Comparison of ENCODE assay signal across 20 cellular contexts in genomic region chr18:10053861-10054260, GRCh38.
A peak's percentile ranks its signal among the peaks of the same experiment; 100 is the strongest.
DNase-seq lines count a peak whose midpoint lies in the region; ATAC-seq and TF ChIP-seq lines count a peak whose summit lies in the region.
"Had no signal": no experiment of that assay in that cellular context is flagged by ENCODE, and none has a peak within 500 bp of the region (broad histone marks: within the 10 kb centered on the region; RNA-seq: fewer than 3 reads in every experiment).

No MANE protein-coding gene starts in this region.

- H3K9me2 ChIP-seq in GM23338 (ENCODE audit: insufficient read depth) = peaks cover 5% of the 10 kb centered on the region

- H4K20me1 ChIP-seq in GM23338 (replicated peaks; ENCODE audit: insufficient read depth) = no peaks in the 10 kb centered on the region

- H3K4me1 Mint-ChIP-seq in GM23338 (0 out of 3 replicates have a peak, but pooled peaks cover 5% of the 10 kb centered on the region), glutamatergic neuron (ENCODE audit: low read depth, unreplicated experiment) (peaks cover 39% of the 10 kb centered on the region)
- H3K4me1 Mint-ChIP-seq in stimulated activated naive B cell treated with anti-CD40 and anti-IgM and Interleukin-4, amounts not matched to agents 10 μg/mL and 1 μg/mL and 100 μg/mL, for 72 hours = peaks cover 17 to 24% of the 10 kb centered on the region in 2 donors

- no peaks in the 10 kb centered on the region for H3K36me3 Mint-ChIP-seq in GM23338 (ENCODE audit: low read depth)
- H3K36me3 Mint-ChIP-seq in glutamatergic neuron (ENCODE audit: unreplicated experiment) = no peaks in the 10 kb centered on the region
- H3K36me3 Mint-ChIP-seq in stimulated activated naive B cell treated with anti-CD40 and anti-IgM and Interleukin-4, amounts not matched to agents 10 μg/mL and 1 μg/mL and 100 μg/mL, for 72 hours = no peaks in the 10 kb centered on the region

- no peak for ATAC-seq in GM23338
- no peak for ATAC-seq in stimulated activated naive B cell treated with anti-CD40 and anti-IgM and Interleukin-4, amounts not matched to agents 10 μg/mL and 1 μg/mL and 100 μg/mL, for 72 hours (replicated peaks)
- no peak for ATAC-seq in Right ventricle myocardium superior (ENCODE audit: poor library complexity)
- no peak for ATAC-seq in HG03469 (IDR thresholded peaks at IDR 0.05; ENCODE audit: unreplicated experiment)
- ATAC-seq: A549, HCT116 had no signal

- H3K27ac Mint-ChIP-seq in GM23338 = no peak overlapping the region
- peak overlapping the region; percentile 90 for H3K27ac Mint-ChIP-seq in glutamatergic neuron (ENCODE audit: unreplicated experiment)
- H3K27ac Mint-ChIP-seq in stimulated activated naive B cell treated with anti-CD40 and anti-IgM and Interleukin-4, amounts not matched to agents 10 μg/mL and 1 μg/mL and 100 μg/mL, for 72 hours = peak overlapping the region; percentile 71
- H3K27ac Mint-ChIP-seq: CD4-positive, alpha-beta T cell; HFFc6 had no signal

- H3K27ac ChIP-seq in GM23338 (ENCODE audit: low read depth) = no peak overlapping the region
- H3K27ac ChIP-seq: 22Rv1, A549, C4-2B had no signal

- no peak overlapping the region for H3K4me3 ChIP-seq in GM23338
- H3K4me3 ChIP-seq: A549 had no signal

- intact Hi-C loops in Right ventricle myocardium superior (cut with DNase I) = no loop called here

- no peak overlapping the region for H3K4me2 ChIP-seq in GM23338
- H3K4me2 ChIP-seq: A549 had no signal

- peak overlapping the region; percentile 84; the same call in 1 of the 2 replicates for H2AFZ ChIP-seq in GM23338

- no peak overlapping the region for H3K4me3 Mint-ChIP-seq in GM23338
- no peak overlapping the region for H3K4me3 Mint-ChIP-seq in glutamatergic neuron (ENCODE audit: unreplicated experiment)
- H3K4me3 Mint-ChIP-seq in stimulated activated naive B cell treated with anti-CD40 and anti-IgM and Interleukin-4, amounts not matched to agents 10 μg/mL and 1 μg/mL and 100 μg/mL, for 72 hours = no peak overlapping the region
- H3K4me3 Mint-ChIP-seq: CD4-positive, alpha-beta T cell; HFFc6 had no signal

- H3F3A ChIP-seq in GM23338 (replicated peaks; ENCODE audit: low read depth) = no peaks in the 10 kb centered on the region

- DNase-seq in DMS 273 (lab: John Stamatoyannopoulos, UW; ENCODE audit: unreplicated experiment) (peak; percentile 53), DMS 273 treated with DMSO at 0.1 percent for 48 hours (lab: John Stamatoyannopoulos, UW) (no peak), GM23338 (ENCODE audit: low spot score) (no peak), glutamatergic neuron (no peak), Right ventricle myocardium superior (no peak), NCI-H524 treated with DMSO at 0.1 percent for 48 hours (lab: John Stamatoyannopoulos, UW) (no peak)
- DNase-seq in stimulated activated naive B cell treated with anti-CD40 and anti-IgM and Interleukin-4, amounts not matched to agents 10 μg/mL and 1 μg/mL and 100 μg/mL, for 72 hours = no peak
- DNase-seq: AML-193; Caco-2; CD4-positive, alpha-beta T cell; DMS79 treated with DMSO at 0.1 percent for 48 hours; GF-D8; GOT3; H7; HFFc6 had no signal

- no peaks in the 10 kb centered on the region for H3K79me2 ChIP-seq in GM23338 (replicated peaks; ENCODE audit: insufficient read depth)

- H3K36me3 ChIP-seq in GM23338 (ENCODE audit: insufficient read depth) = no peaks in the 10 kb centered on the region

- no peaks in the 10 kb centered on the region for H3K9me3 Mint-ChIP-seq in GM23338
- H3K9me3 Mint-ChIP-seq in glutamatergic neuron (ENCODE audit: unreplicated experiment) = peaks cover 8% of the 10 kb centered on the region
- no peaks in the 10 kb centered on the region for H3K9me3 Mint-ChIP-seq in stimulated activated naive B cell treated with anti-CD40 and anti-IgM and Interleukin-4, amounts not matched to agents 10 μg/mL and 1 μg/mL and 100 μg/mL, for 72 hours
- H3K9me3 Mint-ChIP-seq: CD4-positive, alpha-beta T cell; HFFc6 had no signal

- no peaks in the 10 kb centered on the region for H3K4me1 ChIP-seq in GM23338 (ENCODE audit: insufficient read depth)
- H3K4me1 ChIP-seq: Caco-2 had no signal

- no peaks in the 10 kb centered on the region for H3K27me3 ChIP-seq in GM23338 (ENCODE audit: insufficient read depth)

- H3K27me3 Mint-ChIP-seq in GM23338 (ENCODE audit: insufficient read depth, low read depth, poor library complexity) (peaks cover 2% of the 10 kb centered on the region), glutamatergic neuron (ENCODE audit: unreplicated experiment) (no peaks in the 10 kb centered on the region)
- H3K27me3 Mint-ChIP-seq in stimulated activated naive B cell treated with anti-CD40 and anti-IgM and Interleukin-4, amounts not matched to agents 10 μg/mL and 1 μg/mL and 100 μg/mL, for 72 hours = peaks cover 4 to 5% of the 10 kb centered on the region in 2 donors
- H3K27me3 Mint-ChIP-seq: CD4-positive, alpha-beta T cell had no signal

- TF ChIP-seq CTCF in GM23338 (conservative IDR thresholded peaks at IDR 0.05; ENCODE audit: low read depth in 2 of 2) = no peak
- no peak for TF ChIP-seq CTCF in glutamatergic neuron (IDR thresholded peaks at IDR 0.05; ENCODE audit: partially characterized antibody, unreplicated experiment)

TF ChIP-seq in GM23338, 12 proteins besides CTCF, POLR2A, EP300 and RAD21:
- TF ChIP-seq ZNF114 (CRISPR knock-in tag; IDR thresholded peaks at IDR 0.05) (no peak), ETS1 (IDR thresholded peaks at IDR 0.05) (no peak), ZNF462 (CRISPR knock-in tag; IDR thresholded peaks at IDR 0.05) (no peak)
